Comparison of ENCODE assay signal across 18 cellular contexts in the genomic region with DNA sequence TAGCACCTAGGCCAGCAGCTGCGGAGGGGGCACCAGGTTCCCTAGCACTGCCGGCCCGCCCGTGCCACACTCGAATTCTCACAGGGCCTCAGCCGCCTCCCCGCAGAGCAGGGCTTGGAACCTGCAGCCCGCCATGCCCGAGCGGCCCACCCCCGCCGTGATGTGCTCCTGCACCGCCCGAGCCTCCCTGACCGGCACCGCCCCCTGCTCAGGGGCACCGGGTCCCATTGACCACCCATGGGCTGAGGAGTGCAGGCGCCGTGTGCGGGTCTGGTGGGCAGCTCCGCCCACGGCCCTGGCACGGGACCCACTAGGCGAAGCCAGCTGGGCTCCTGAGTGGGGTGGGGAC. TPM values are rescaled to one million over a fixed set of nuclear protein-coding genes. Genes with fewer than 3 reads are reported as not detected.
DNase-seq lines count a peak whose midpoint lies in the region; ATAC-seq and TF ChIP-seq lines count a peak whose summit lies in the region.
"Had no signal": no experiment of that assay in that cellular context is flagged by ENCODE, and none has a peak within 500 bp of the region (broad histone marks: within the 10 kb centered on the region; RNA-seq: fewer than 3 reads in every experiment).

No MANE protein-coding gene starts in this region.

- ATAC-seq in stimulated activated effector memory CD8-positive, alpha-beta T cell treated with anti-CD3 and anti-CD28 coated beads, Interleukin-12 subunit alpha, Interleukin-12 subunit beta, amount 100 ng/mL, for 72 hours, result no peak
- peak; percentile 21 for ATAC-seq in upper lobe of right lung
- ATAC-seq: A549, HCT116 had no signal

- intact Hi-C loops in activated T-helper 2 cell treated with anti-CD3 and anti-CD28 coated beads, Interferon-gamma antibody, Interleukin-2, Interleukin-4, amounts not matched to agents 10 μg/mL and 5 μg/mL and 100 μg/mL, durations not matched to agents 14 hours and 24 hours and 36 hours (cut with micrococcal nuclease), result no loop called here
- intact Hi-C loops in upper lobe of right lung (cut with DNase I), result loop anchor here (10.0 kb wide), 1 partner anchor 292 kb away; no protein-coding TSS in a partner anchor
- intact Hi-C loops in lower leg skin (cut with DNase I; ENCODE audit: low total_unique reads), result loop anchor here (5.0 kb wide), 1 partner anchor 416 kb away; no protein-coding TSS in a partner anchor

- peaks cover 11% of the 10 kb centered on the region for H3K4me1 Mint-ChIP-seq in T-helper 2 cell treated with Interferon-gamma antibody and Interleukin-4, amounts not matched to agents 5 μg/mL and 100 μg/mL, for 36 hours (ENCODE audit: low read depth)
- peaks cover 17% of the 10 kb centered on the region for H3K4me1 Mint-ChIP-seq in activated T-helper 2 cell treated with anti-CD3 and anti-CD28 coated beads, Interferon-gamma antibody, Interleukin-2, Interleukin-4, amounts not matched to agents 10 μg/mL and 5 μg/mL and 100 μg/mL, durations not matched to agents 14 hours and 24 hours and 36 hours (ENCODE audit: low read depth)
- H3K4me1 Mint-ChIP-seq in stimulated activated effector memory CD8-positive, alpha-beta T cell treated with anti-CD3 and anti-CD28 coated beads, Interleukin-12 subunit alpha, Interleukin-12 subunit beta, amount 100 ng/mL, for 72 hours, result peaks cover 20% of the 10 kb centered on the region

- no peaks in the 10 kb centered on the region for H3K36me3 ChIP-seq in upper lobe of right lung

- no peaks in the 10 kb centered on the region for H3K9me3 Mint-ChIP-seq in T-helper 2 cell treated with Interferon-gamma antibody and Interleukin-4, amounts not matched to agents 5 μg/mL and 100 μg/mL, for 36 hours
- H3K9me3 Mint-ChIP-seq in activated T-helper 2 cell treated with anti-CD3 and anti-CD28 coated beads, Interferon-gamma antibody, Interleukin-2, Interleukin-4, amounts not matched to agents 10 μg/mL and 5 μg/mL and 100 μg/mL, durations not matched to agents 14 hours and 24 hours and 36 hours, result no peaks in the 10 kb centered on the region
- H3K9me3 Mint-ChIP-seq in stimulated activated effector memory CD8-positive, alpha-beta T cell treated with anti-CD3 and anti-CD28 coated beads, Interleukin-12 subunit alpha, Interleukin-12 subunit beta, amount 100 ng/mL, for 72 hours, result no peaks in the 10 kb centered on the region

- no peak overlapping the region for H3K27ac Mint-ChIP-seq in T-helper 2 cell treated with Interferon-gamma antibody and Interleukin-4, amounts not matched to agents 5 μg/mL and 100 μg/mL, for 36 hours
- peak overlapping the region; percentile 3 for H3K27ac Mint-ChIP-seq in activated T-helper 2 cell treated with anti-CD3 and anti-CD28 coated beads, Interferon-gamma antibody, Interleukin-2, Interleukin-4, amounts not matched to agents 10 μg/mL and 5 μg/mL and 100 μg/mL, durations not matched to agents 14 hours and 24 hours and 36 hours
- no peak overlapping the region for H3K27ac Mint-ChIP-seq in stimulated activated effector memory CD8-positive, alpha-beta T cell treated with anti-CD3 and anti-CD28 coated beads, Interleukin-12 subunit alpha, Interleukin-12 subunit beta, amount 100 ng/mL, for 72 hours
- H3K27ac Mint-ChIP-seq: CD4-positive, alpha-beta memory T cell had no signal

- DNase-seq in T-helper 2 cell treated with Interferon-gamma antibody and Interleukin-4, amounts not matched to agents 5 μg/mL and 100 μg/mL, for 36 hours (ENCODE audit: low spot score), result peak; percentile 2
- DNase-seq in T-helper 2 cell (no peak), upper lobe of right lung (no peak), GM03348 (ENCODE audit: low spot score) (no peak), lower leg skin (ENCODE audit: low spot score in 2 of 2) (no peak)
- DNase-seq in activated T-helper 2 cell treated with anti-CD3 and anti-CD28 coated beads, Interferon-gamma antibody, Interleukin-2, Interleukin-4, amounts not matched to agents 10 μg/mL and 5 μg/mL and 100 μg/mL, durations not matched to agents 14 hours and 24 hours and 36 hours (ENCODE audit: low spot score), result no peak
- peak; percentile 1 to 41 for DNase-seq in stimulated activated effector memory CD8-positive, alpha-beta T cell treated with anti-CD3 and anti-CD28 coated beads, Interleukin-12 subunit alpha, Interleukin-12 subunit beta, amount 100 ng/mL, for 72 hours (ENCODE audit: low spot score in 2 of 2)
- DNase-seq: AML-193; CD4-positive, alpha-beta memory T cell; DMS153; DMS79; GDM1; GOT3; H7 had no signal

- no peak for TF ChIP-seq CTCF in upper lobe of right lung (IDR thresholded peaks at IDR 0.05)
- no peak for TF ChIP-seq CTCF in lower leg skin (IDR thresholded peaks at IDR 0.05)

- no peaks in the 10 kb centered on the region for H3K9me3 ChIP-seq in upper lobe of right lung
- H3K9me3 ChIP-seq: A549 had no signal

- no peaks in the 10 kb centered on the region for H3K27me3 ChIP-seq in upper lobe of right lung

- WGBS in lower leg skin, 2 donors, result 92 to 94% methylated on average over 18 to 22 of the region's 24 CpGs

- peaks cover 2% of the 10 kb centered on the region for H3K27me3 Mint-ChIP-seq in T-helper 2 cell treated with Interferon-gamma antibody and Interleukin-4, amounts not matched to agents 5 μg/mL and 100 μg/mL, for 36 hours (ENCODE audit: low read depth)
- peaks cover 2% of the 10 kb centered on the region for H3K27me3 Mint-ChIP-seq in activated T-helper 2 cell treated with anti-CD3 and anti-CD28 coated beads, Interferon-gamma antibody, Interleukin-2, Interleukin-4, amounts not matched to agents 10 μg/mL and 5 μg/mL and 100 μg/mL, durations not matched to agents 14 hours and 24 hours and 36 hours (ENCODE audit: low read depth)

- H3K27ac ChIP-seq in upper lobe of right lung, result no peak overlapping the region
- H3K27ac ChIP-seq: 22Rv1, A549, C4-2B had no signal

- H3K4me3 ChIP-seq in upper lobe of right lung (no peak overlapping the region), lower leg skin (ENCODE audit: low read depth, poor library complexity, severe bottlenecking) (no peak overlapping the region)
- H3K4me3 ChIP-seq: A549 had no signal

- H3K36me3 Mint-ChIP-seq in T-helper 2 cell treated with Interferon-gamma antibody and Interleukin-4, amounts not matched to agents 5 μg/mL and 100 μg/mL, for 36 hours (ENCODE audit: low read depth), result no peaks in the 10 kb centered on the region
- no peaks in the 10 kb centered on the region for H3K36me3 Mint-ChIP-seq in activated T-helper 2 cell treated with anti-CD3 and anti-CD28 coated beads, Interferon-gamma antibody, Interleukin-2, Interleukin-4, amounts not matched to agents 10 μg/mL and 5 μg/mL and 100 μg/mL, durations not matched to agents 14 hours and 24 hours and 36 hours (ENCODE audit: low read depth)
- H3K36me3 Mint-ChIP-seq in stimulated activated effector memory CD8-positive, alpha-beta T cell treated with anti-CD3 and anti-CD28 coated beads, Interleukin-12 subunit alpha, Interleukin-12 subunit beta, amount 100 ng/mL, for 72 hours, result no peaks in the 10 kb centered on the region
- H3K36me3 Mint-ChIP-seq: CD4-positive, alpha-beta memory T cell had no signal

- no peaks in the 10 kb centered on the region for H3K4me1 ChIP-seq in upper lobe of right lung
- H3K4me1 ChIP-seq: A549 had no signal

- TF ChIP-seq POLR2A in lower leg skin (IDR thresholded peaks at IDR 0.05), result no peak

- no peak overlapping the region for H3K4me3 Mint-ChIP-seq in T-helper 2 cell treated with Interferon-gamma antibody and Interleukin-4, amounts not matched to agents 5 μg/mL and 100 μg/mL, for 36 hours
- H3K4me3 Mint-ChIP-seq in activated T-helper 2 cell treated with anti-CD3 and anti-CD28 coated beads, Interferon-gamma antibody, Interleukin-2, Interleukin-4, amounts not matched to agents 10 μg/mL and 5 μg/mL and 100 μg/mL, durations not matched to agents 14 hours and 24 hours and 36 hours (ENCODE audit: low read depth), result no peak overlapping the region
- no peak overlapping the region for H3K4me3 Mint-ChIP-seq in stimulated activated effector memory CD8-positive, alpha-beta T cell treated with anti-CD3 and anti-CD28 coated beads, Interleukin-12 subunit alpha, Interleukin-12 subunit beta, amount 100 ng/mL, for 72 hours
- H3K4me3 Mint-ChIP-seq: CD4-positive, alpha-beta memory T cell had no signal

RNA-seq across cellular contexts. Expression of gene ENPP6, which starts 35.4 kb away (rescaled TPM):
- total RNA-seq in activated T-helper 2 cell treated with anti-CD3 and anti-CD28 coated beads, Interferon-gamma antibody, Interleukin-2, Interleukin-4, amounts not matched to agents 10 μg/mL and 5 μg/mL and 100 μg/mL, durations not matched to agents 14 hours and 24 hours and 36 hours, result 0.14 and 0.41 TPM in 2 replicates
- total RNA-seq in upper lobe of right lung (0.12 TPM), lower leg skin (under 1 TPM in 1 of 4 donors, not detected in 3; 0.16 TPM)
- total RNA-seq: CD4-positive, alpha-beta memory T cell; H7 had no signal

Comparison
In these comparisons a context has a peak if more than half of its experiments do, and no peak if none do; other contexts are left out.
1. DNase-seq: peak in T-helper 2 cell treated with Interferon-gamma antibody and Interleukin-4, amounts not matched to agents 5 μg/mL and 100 μg/mL, for 36 hours (single experiment) and stimulated activated effector memory CD8-positive, alpha-beta T cell treated with anti-CD3 and anti-CD28 coated beads, Interleukin-12 subunit alpha, Interleukin-12 subunit beta, amount 100 ng/mL, for 72 hours (2 of 2); none in T-helper 2 cell (0 of 5), activated T-helper 2 cell treated with anti-CD3 and anti-CD28 coated beads, Interferon-gamma antibody, Interleukin-2, Interleukin-4, amounts not matched to agents 10 μg/mL and 5 μg/mL and 100 μg/mL, durations not matched to agents 14 hours and 24 hours and 36 hours (single experiment), upper lobe of right lung (single experiment), GM03348 (single experiment) and lower leg skin (0 of 2).